In genomic region chr2:57373530-57373929, GRCh38 we compare ENCODE assay signal across 14 cellular contexts.
DNase-seq lines count a peak whose midpoint lies in the region; ATAC-seq lines count a peak whose summit lies in the region.
"Had no signal": no experiment of that assay in that cellular context is flagged by ENCODE, and none has a peak within 500 bp of the region (broad histone marks: within the 10 kb centered on the region; RNA-seq: fewer than 3 reads in every experiment).

No MANE protein-coding gene starts in this region.

- DNase-seq in Caki2 (ENCODE audit: low read depth) (peak; percentile 43), MG63 (peak; percentile 4), dedifferentiated amniotic fluid mesenchymal stem cell (ENCODE audit: extremely low spot score) (peak; percentile 16), myocyte (ENCODE audit: low read depth) (peak; percentile 68), DMS 273 (lab: John Stamatoyannopoulos, UW; ENCODE audit: unreplicated experiment) (no peak), NCI-H526 (lab: John Stamatoyannopoulos, UW) (no peak)
- DNase-seq: activated CD8-positive, alpha-beta T cell treated with anti-CD3 and anti-CD28 coated beads, Interleukin-2, amount 10 ng/mL, durations not matched to agents 7 days and 5 days; activated naive CD4-positive, alpha-beta T cell treated with Interleukin-2 at 50 U/mL for 16 hours; heart right ventricle; pancreas; stimulated activated CD4-positive, alpha-beta T cell treated with anti-CD3 and anti-CD28 coated beads, Interleukin-4, amount 100 ng/mL, for 1 hour had no signal

- ATAC-seq in GM18909 (IDR thresholded peaks at IDR 0.05; ENCODE audit: poor library complexity, unreplicated experiment): no peak
- no peak for ATAC-seq in HG02852 (IDR thresholded peaks at IDR 0.05; ENCODE audit: unreplicated experiment)
- ATAC-seq: activated CD8-positive, alpha-beta T cell treated with anti-CD3 and anti-CD28 coated beads, Interleukin-2, amount 10 ng/mL, durations not matched to agents 7 days and 5 days; heart right ventricle; pancreas had no signal

- no peaks in the 10 kb centered on the region for H3K36me3 ChIP-seq in MG63
- H3K36me3 ChIP-seq: heart right ventricle, pancreas had no signal

- in situ Hi-C loops in Caki2 (cut with HindIII; ENCODE audit: low pct_unique_long_range_greater_than_20kb, low sequenced_read_pairs): no loop called here

- H3K9me3 ChIP-seq in MG63: no peaks in the 10 kb centered on the region
- H3K9me3 ChIP-seq: pancreas had no signal

- no peak overlapping the region for H3K4me3 ChIP-seq in MG63
- H3K4me3 ChIP-seq: heart right ventricle, lung, pancreas had no signal

- no peaks in the 10 kb centered on the region for H3K27me3 ChIP-seq in MG63
- H3K27me3 ChIP-seq: heart right ventricle, pancreas had no signal

Comparison
In these comparisons a context has a peak if more than half of its experiments do, and no peak if none do; other contexts are left out.
1. DNase-seq: peak in Caki2 (single experiment), MG63 (single experiment), dedifferentiated amniotic fluid mesenchymal stem cell (single experiment) and myocyte (single experiment); none in DMS 273 (single experiment) and NCI-H526 (0 of 2).